In the genomic region with DNA sequence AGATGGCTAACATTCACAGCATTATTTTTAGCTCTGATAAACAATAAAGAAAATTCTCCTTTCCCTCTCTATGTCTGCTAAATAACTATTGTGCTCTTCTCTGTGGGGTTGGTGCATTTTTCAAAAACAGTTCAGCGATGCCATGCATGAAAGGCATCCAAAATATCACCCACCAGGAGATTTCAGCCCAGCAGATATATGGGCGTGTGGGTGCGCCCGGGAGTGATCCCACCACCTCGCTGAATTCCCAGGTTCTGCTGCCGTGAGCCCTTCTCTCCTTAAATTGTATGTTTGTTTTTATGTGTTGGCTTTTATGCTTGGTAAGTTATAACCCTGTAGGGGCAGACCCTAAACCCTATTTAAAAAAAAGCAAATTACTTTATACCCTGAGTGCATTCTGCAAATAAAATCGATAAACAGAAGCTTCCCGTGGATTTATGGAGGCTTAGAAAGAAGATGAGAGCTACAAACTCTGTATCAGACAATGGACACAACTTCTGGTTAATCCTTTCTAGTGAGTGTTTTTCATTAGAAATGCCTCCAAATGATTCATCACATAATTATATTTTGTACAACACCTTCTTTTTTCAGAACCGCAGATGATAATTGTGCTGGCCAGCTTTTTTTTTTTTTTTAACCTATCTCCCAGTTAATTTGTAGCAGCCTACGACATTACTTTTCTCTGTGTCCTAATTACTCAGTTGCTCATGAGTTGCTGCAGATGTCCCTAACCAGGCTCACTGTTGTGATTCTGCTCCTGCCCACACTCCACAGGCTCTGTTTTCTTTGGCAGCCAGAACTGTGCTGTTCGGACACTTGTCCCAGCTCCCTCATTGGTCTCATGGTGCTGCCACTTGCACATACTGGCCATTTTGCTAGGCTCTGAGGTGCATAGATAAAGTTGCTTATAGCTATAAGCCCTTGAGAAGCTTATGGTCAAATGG, we compare ENCODE assay signal across 1 cellular context.
TF ChIP-seq lines count a peak whose summit lies in the region.

No MANE protein-coding gene starts in this region.

TF ChIP-seq in HepG2, 621 proteins besides CTCF, POLR2A, EP300 and RAD21 (continues in another document):
- peak; percentile 97 for TF ChIP-seq ZC3H4 (CRISPR knock-in tag; IDR thresholded peaks at IDR 0.05; ENCODE audit: borderline replicate concordance)
- no peak for TF ChIP-seq ZNF446 (CRISPR knock-in tag; IDR thresholded peaks at IDR 0.05)
- TF ChIP-seq ZNF510 (CRISPR knock-in tag; IDR thresholded peaks at IDR 0.05; ENCODE audit: low read depth) = no peak
- TF ChIP-seq, protein P1, sequence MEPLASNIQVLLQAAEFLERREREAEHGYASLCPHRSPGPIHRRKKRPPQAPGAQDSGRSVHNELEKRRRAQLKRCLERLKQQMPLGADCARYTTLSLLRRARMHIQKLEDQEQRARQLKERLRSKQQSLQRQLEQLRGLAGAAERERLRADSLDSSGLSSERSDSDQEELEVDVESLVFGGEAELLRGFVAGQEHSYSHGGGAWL (CRISPR knock-in tag; IDR thresholded peaks at IDR 0.05) = 0 out of 2 replicates have a peak, but pooled peaks have one; percentile 12
- TF ChIP-seq, protein P2, sequence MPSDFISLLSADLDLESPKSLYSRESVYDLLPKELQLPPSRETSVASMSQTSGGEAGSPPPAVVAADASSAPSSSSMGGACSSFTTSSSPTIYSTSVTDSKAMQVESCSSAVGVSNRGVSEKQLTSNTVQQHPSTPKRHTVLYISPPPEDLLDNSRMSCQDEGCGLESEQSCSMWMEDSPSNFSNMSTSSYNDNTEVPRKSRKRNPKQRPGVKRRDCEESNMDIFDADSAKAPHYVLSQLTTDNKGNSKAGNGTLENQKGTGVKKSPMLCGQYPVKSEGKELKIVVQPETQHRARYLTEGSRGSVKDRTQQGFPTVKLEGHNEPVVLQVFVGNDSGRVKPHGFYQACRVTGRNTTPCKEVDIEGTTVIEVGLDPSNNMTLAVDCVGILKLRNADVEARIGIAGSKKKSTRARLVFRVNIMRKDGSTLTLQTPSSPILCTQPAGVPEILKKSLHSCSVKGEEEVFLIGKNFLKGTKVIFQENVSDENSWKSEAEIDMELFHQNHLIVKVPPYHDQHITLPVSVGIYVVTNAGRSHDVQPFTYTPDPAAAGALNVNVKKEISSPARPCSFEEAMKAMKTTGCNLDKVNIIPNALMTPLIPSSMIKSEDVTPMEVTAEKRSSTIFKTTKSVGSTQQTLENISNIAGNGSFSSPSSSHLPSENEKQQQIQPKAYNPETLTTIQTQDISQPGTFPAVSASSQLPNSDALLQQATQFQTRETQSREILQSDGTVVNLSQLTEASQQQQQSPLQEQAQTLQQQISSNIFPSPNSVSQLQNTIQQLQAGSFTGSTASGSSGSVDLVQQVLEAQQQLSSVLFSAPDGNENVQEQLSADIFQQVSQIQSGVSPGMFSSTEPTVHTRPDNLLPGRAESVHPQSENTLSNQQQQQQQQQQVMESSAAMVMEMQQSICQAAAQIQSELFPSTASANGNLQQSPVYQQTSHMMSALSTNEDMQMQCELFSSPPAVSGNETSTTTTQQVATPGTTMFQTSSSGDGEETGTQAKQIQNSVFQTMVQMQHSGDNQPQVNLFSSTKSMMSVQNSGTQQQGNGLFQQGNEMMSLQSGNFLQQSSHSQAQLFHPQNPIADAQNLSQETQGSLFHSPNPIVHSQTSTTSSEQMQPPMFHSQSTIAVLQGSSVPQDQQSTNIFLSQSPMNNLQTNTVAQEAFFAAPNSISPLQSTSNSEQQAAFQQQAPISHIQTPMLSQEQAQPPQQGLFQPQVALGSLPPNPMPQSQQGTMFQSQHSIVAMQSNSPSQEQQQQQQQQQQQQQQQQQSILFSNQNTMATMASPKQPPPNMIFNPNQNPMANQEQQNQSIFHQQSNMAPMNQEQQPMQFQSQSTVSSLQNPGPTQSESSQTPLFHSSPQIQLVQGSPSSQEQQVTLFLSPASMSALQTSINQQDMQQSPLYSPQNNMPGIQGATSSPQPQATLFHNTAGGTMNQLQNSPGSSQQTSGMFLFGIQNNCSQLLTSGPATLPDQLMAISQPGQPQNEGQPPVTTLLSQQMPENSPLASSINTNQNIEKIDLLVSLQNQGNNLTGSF (CRISPR knock-in tag; IDR thresholded peaks at IDR 0.05) = no peak
- TF ChIP-seq, protein P3, sequence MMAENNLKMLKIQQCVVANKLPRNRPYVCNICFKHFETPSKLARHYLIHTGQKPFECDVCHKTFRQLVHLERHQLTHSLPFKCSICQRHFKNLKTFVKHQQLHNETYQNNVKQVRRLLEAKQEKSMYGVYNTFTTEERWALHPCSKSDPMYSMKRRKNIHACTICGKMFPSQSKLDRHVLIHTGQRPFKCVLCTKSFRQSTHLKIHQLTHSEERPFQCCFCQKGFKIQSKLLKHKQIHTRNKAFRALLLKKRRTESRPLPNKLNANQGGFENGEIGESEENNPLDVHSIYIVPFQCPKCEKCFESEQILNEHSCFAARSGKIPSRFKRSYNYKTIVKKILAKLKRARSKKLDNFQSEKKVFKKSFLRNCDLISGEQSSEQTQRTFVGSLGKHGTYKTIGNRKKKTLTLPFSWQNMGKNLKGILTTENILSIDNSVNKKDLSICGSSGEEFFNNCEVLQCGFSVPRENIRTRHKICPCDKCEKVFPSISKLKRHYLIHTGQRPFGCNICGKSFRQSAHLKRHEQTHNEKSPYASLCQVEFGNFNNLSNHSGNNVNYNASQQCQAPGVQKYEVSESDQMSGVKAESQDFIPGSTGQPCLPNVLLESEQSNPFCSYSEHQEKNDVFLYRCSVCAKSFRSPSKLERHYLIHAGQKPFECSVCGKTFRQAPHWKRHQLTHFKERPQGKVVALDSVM (CRISPR knock-in tag; IDR thresholded peaks at IDR 0.05) = no peak
- no peak for TF ChIP-seq ZBTB7A (CRISPR knock-in tag; IDR thresholded peaks at IDR 0.05)
- no peak for TF ChIP-seq ZNF136 (CRISPR knock-in tag; IDR thresholded peaks at IDR 0.05; ENCODE audit: low read depth)
- TF ChIP-seq GFI1 (CRISPR knock-in tag; IDR thresholded peaks at IDR 0.05; ENCODE audit: borderline replicate concordance) = no peak
- 0 out of 2 replicates have a peak, but pooled peaks have one; percentile 24 for TF ChIP-seq HNRNPL (IDR thresholded peaks at IDR 0.05; ENCODE audit: low read depth, low read length)
- 0 out of 2 replicates have a peak, but pooled peaks have one; percentile 12 for TF ChIP-seq THAP11 (CRISPR knock-in tag; IDR thresholded peaks at IDR 0.05)
- TF ChIP-seq PITX1 (CRISPR knock-in tag; IDR thresholded peaks at IDR 0.05) = peak; percentile 24; the same call in 1 of the 2 replicates
- no peak for TF ChIP-seq KLF15 (CRISPR knock-in tag; IDR thresholded peaks at IDR 0.05; ENCODE audit: borderline replicate concordance)
- TF ChIP-seq, protein P4, sequence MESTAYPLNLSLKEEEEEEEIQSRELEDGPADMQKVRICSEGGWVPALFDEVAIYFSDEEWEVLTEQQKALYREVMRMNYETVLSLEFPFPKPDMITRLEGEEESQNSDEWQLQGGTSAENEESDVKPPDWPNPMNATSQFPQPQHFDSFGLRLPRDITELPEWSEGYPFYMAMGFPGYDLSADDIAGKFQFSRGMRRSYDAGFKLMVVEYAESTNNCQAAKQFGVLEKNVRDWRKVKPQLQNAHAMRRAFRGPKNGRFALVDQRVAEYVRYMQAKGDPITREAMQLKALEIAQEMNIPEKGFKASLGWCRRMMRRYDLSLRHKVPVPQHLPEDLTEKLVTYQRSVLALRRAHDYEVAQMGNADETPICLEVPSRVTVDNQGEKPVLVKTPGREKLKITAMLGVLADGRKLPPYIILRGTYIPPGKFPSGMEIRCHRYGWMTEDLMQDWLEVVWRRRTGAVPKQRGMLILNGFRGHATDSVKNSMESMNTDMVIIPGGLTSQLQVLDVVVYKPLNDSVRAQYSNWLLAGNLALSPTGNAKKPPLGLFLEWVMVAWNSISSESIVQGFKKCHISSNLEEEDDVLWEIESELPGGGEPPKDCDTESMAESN (CRISPR knock-in tag; conservative IDR thresholded peaks at IDR 0.05) = 0 out of 2 replicates have a peak, but pooled peaks have one; percentile 29
- peak; percentile 95 for TF ChIP-seq SRSF4 (IDR thresholded peaks at IDR 0.05; ENCODE audit: low read depth, low read length, poor library complexity, severe bottlenecking)
- peak; percentile 83 for TF ChIP-seq RBFOX2 (IDR thresholded peaks at IDR 0.05; ENCODE audit: low read depth, low read length)
- peak; percentile 72 for TF ChIP-seq ZBTB38 (CRISPR knock-in tag; IDR thresholded peaks at IDR 0.05)
- TF ChIP-seq ZNF10 (CRISPR knock-in tag; IDR thresholded peaks at IDR 0.05; ENCODE audit: borderline replicate concordance, low read depth) = no peak
- TF ChIP-seq, protein P5, sequence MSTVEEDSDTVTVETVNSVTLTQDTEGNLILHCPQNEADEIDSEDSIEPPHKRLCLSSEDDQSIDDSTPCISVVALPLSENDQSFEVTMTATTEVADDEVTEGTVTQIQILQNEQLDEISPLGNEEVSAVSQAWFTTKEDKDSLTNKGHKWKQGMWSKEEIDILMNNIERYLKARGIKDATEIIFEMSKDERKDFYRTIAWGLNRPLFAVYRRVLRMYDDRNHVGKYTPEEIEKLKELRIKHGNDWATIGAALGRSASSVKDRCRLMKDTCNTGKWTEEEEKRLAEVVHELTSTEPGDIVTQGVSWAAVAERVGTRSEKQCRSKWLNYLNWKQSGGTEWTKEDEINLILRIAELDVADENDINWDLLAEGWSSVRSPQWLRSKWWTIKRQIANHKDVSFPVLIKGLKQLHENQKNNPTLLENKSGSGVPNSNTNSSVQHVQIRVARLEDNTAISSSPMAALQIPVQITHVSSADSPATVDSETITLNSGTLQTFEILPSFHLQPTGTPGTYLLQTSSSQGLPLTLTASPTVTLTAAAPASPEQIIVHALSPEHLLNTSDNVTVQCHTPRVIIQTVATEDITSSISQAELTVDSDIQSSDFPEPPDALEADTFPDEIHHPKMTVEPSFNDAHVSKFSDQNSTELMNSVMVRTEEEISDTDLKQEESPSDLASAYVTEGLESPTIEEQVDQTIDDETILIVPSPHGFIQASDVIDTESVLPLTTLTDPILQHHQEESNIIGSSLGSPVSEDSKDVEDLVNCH (CRISPR knock-in tag; IDR thresholded peaks at IDR 0.05) = 0 out of 2 replicates have a peak, but pooled peaks have one; percentile 22
- no peak for TF ChIP-seq MEF2D (CRISPR knock-in tag; IDR thresholded peaks at IDR 0.05)
- TF ChIP-seq, protein P6, sequence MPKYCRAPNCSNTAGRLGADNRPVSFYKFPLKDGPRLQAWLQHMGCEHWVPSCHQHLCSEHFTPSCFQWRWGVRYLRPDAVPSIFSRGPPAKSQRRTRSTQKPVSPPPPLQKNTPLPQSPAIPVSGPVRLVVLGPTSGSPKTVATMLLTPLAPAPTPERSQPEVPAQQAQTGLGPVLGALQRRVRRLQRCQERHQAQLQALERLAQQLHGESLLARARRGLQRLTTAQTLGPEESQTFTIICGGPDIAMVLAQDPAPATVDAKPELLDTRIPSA (CRISPR knock-in tag; IDR thresholded peaks at IDR 0.05; ENCODE audit: borderline replicate concordance) = no peak
- TF ChIP-seq, protein P7, sequence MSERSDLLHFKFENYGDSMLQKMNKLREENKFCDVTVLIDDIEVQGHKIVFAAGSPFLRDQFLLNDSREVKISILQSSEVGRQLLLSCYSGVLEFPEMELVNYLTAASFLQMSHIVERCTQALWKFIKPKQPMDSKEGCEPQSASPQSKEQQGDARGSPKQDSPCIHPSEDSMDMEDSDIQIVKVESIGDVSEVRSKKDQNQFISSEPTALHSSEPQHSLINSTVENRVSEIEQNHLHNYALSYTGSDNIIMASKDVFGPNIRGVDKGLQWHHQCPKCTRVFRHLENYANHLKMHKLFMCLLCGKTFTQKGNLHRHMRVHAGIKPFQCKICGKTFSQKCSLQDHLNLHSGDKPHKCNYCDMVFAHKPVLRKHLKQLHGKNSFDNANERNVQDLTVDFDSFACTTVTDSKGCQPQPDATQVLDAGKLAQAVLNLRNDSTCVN (CRISPR knock-in tag; IDR thresholded peaks at IDR 0.05; ENCODE audit: borderline replicate concordance) = no peak
- peak; percentile 74 for TF ChIP-seq RBM22 (optimal IDR thresholded peaks at IDR 0.05; ENCODE audit: low read length)
- no peak for TF ChIP-seq MED13 (CRISPR knock-in tag; IDR thresholded peaks at IDR 0.05)
- 0 out of 2 replicates have a peak, but pooled peaks have one; percentile 26 for TF ChIP-seq SALL1 (CRISPR knock-in tag; IDR thresholded peaks at IDR 0.05)
- no peak for TF ChIP-seq TCF7L2 (IDR thresholded peaks at IDR 0.05; ENCODE audit: low read depth, low read length)
- TF ChIP-seq AGO2 (optimal IDR thresholded peaks at IDR 0.05; ENCODE audit: low read depth, low read length) = peak; percentile 91
- no peak for TF ChIP-seq TAF1 (CRISPR knock-in tag; IDR thresholded peaks at IDR 0.05)
- no peak for TF ChIP-seq TBP (CRISPR knock-in tag; IDR thresholded peaks at IDR 0.05)
- TF ChIP-seq POLR2G (IDR thresholded peaks at IDR 0.05; ENCODE audit: low read depth, low read length) = peak; percentile 59
- TF ChIP-seq HOXA5 (CRISPR knock-in tag; IDR thresholded peaks at IDR 0.05) = no peak
- TF ChIP-seq, protein P8, sequence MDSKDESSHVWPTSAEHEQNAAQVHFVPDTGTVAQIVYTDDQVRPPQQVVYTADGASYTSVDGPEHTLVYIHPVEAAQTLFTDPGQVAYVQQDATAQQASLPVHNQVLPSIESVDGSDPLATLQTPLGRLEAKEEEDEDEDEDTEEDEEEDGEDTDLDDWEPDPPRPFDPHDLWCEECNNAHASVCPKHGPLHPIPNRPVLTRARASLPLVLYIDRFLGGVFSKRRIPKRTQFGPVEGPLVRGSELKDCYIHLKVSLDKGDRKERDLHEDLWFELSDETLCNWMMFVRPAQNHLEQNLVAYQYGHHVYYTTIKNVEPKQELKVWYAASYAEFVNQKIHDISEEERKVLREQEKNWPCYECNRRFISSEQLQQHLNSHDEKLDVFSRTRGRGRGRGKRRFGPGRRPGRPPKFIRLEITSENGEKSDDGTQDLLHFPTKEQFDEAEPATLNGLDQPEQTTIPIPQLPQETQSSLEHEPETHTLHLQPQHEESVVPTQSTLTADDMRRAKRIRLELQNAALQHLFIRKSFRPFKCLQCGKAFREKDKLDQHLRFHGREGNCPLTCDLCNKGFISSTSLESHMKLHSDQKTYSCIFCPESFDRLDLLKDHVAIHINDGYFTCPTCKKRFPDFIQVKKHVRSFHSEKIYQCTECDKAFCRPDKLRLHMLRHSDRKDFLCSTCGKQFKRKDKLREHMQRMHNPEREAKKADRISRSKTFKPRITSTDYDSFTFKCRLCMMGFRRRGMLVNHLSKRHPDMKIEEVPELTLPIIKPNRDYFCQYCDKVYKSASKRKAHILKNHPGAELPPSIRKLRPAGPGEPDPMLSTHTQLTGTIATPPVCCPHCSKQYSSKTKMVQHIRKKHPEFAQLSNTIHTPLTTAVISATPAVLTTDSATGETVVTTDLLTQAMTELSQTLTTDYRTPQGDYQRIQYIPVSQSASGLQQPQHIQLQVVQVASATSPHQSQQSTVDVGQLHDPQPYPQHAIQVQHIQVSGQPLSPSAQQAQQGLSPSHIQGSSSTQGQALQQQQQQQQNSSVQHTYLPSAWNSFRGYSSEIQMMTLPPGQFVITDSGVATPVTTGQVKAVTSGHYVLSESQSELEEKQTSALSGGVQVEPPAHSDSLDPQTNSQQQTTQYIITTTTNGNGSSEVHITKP (CRISPR knock-in tag; IDR thresholded peaks at IDR 0.05; ENCODE audit: low read depth) = no peak
